In the genomic region with DNA sequence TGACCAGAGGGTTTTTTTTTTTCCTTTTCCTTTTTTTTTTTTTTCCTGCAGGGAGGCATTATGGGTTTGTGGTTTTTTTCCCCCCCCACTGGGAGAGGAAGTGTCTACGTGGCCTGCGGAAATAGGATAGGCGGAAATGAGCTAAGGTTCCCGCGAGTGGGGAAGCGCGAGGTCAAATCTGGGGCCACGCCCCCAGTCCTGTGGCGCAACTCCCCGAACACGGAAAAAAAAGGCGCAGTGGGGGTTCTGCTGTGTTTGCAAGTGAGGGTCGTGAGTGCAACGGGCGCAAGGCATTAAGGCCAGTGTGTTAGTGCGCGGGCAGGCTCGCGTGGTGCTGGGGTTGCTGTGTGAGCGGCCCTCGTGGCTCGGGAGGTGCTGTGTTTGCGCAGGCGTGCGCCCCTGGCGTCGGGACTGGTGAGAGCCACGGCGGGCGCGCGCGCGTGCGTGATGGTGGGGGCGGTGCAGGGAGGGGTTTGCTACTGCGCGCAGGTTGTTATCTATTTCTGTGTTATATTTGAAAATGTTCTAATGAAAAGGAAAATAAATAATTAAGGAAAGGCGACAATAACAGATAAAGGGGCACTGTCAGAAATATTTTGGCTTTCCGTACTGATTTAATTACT, we compare ENCODE assay signal across 1 cellular context.
TF ChIP-seq lines count a peak whose summit lies in the region.

No MANE protein-coding gene starts in this region.

TF ChIP-seq in HEK293, 187 proteins besides CTCF, POLR2A, EP300 and RAD21 (continued from another document):
- TF ChIP-seq YY1 (tag by site-specific recombination; IDR thresholded peaks at IDR 0.05) (0 out of 2 replicates have a peak, but pooled peaks have one; percentile 21), ZNF202 (tag by site-specific recombination; IDR thresholded peaks at IDR 0.05; ENCODE audit: borderline replicate concordance) (no peak), ZNF184 (tag by site-specific recombination; IDR thresholded peaks at IDR 0.05) (no peak), ZFHX2 (tag by site-specific recombination; conservative IDR thresholded peaks at IDR 0.05) (peak; percentile 61), SP7 (tag by site-specific recombination; IDR thresholded peaks at IDR 0.05) (peak; percentile 66), ZNF473 (tag by site-specific recombination; IDR thresholded peaks at IDR 0.05) (no peak), ZNF211 (tag by site-specific recombination; IDR thresholded peaks at IDR 0.05; ENCODE audit: low read depth) (no peak), ZBTB8A (tag by site-specific recombination; IDR thresholded peaks at IDR 0.05) (peak; percentile 47; the same call in 1 of the 2 replicates), ZNF704 (tag by site-specific recombination; IDR thresholded peaks at IDR 0.05) (no peak), ZNF138 (tag by site-specific recombination; IDR thresholded peaks at IDR 0.05; ENCODE audit: borderline replicate concordance) (no peak), ZIC2 (tag by site-specific recombination; IDR thresholded peaks at IDR 0.05) (peak; percentile 74), BCL11B (tag by site-specific recombination; IDR thresholded peaks at IDR 0.05; ENCODE audit: low read depth) (peak; percentile 86), ZNF335 (tag by site-specific recombination; conservative IDR thresholded peaks at IDR 0.05) (peak; percentile 76), ZNF24 (tag by site-specific recombination; IDR thresholded peaks at IDR 0.05) (0 out of 2 replicates have a peak, but pooled peaks have one; percentile 14), SP3 (tag by site-specific recombination; IDR thresholded peaks at IDR 0.05) (no peak; the same call in 1 of the 2 replicates), ZFP3 (tag by site-specific recombination; IDR thresholded peaks at IDR 0.05; ENCODE audit: low read depth) (no peak), ZNF266 (tag by site-specific recombination; IDR thresholded peaks at IDR 0.05; ENCODE audit: low read depth) (no peak), ZNF394 (tag by site-specific recombination; IDR thresholded peaks at IDR 0.05; ENCODE audit: borderline replicate concordance) (no peak), ZSCAN16 (tag by site-specific recombination; IDR thresholded peaks at IDR 0.05) (peak; percentile 37; the same call in 1 of the 2 replicates), ZFP69B (tag by site-specific recombination; IDR thresholded peaks at IDR 0.05) (peak; percentile 45; the same call in 1 of the 2 replicates), KLF1 (tag by site-specific recombination; IDR thresholded peaks at IDR 0.05) (0 out of 2 replicates have a peak, but pooled peaks have one; percentile 41), ZNF514 (tag by site-specific recombination; IDR thresholded peaks at IDR 0.05) (no peak), GFI1B (tag by site-specific recombination; IDR thresholded peaks at IDR 0.05) (0 out of 2 replicates have a peak, but pooled peaks have one; percentile 22), IKZF3 (tag by site-specific recombination; IDR thresholded peaks at IDR 0.05) (peak; percentile 57), GLIS2 (tag by site-specific recombination; IDR thresholded peaks at IDR 0.05) (peak; percentile 47; the same call in 1 of the 2 replicates), KLF7 (tag by site-specific recombination; IDR thresholded peaks at IDR 0.05; ENCODE audit: borderline replicate concordance) (peak; percentile 43; the same call in 1 of the 2 replicates), INSM2 (tag by site-specific recombination; IDR thresholded peaks at IDR 0.05) (0 out of 2 replicates have a peak, but pooled peaks have one; percentile 35), ZNF596 (tag by site-specific recombination; IDR thresholded peaks at IDR 0.05) (no peak), ZNF843 (tag by site-specific recombination; IDR thresholded peaks at IDR 0.05) (peak; percentile 39), ZNF140 (tag by site-specific recombination; IDR thresholded peaks at IDR 0.05) (no peak), ZNF391 (tag by site-specific recombination; IDR thresholded peaks at IDR 0.05; ENCODE audit: borderline replicate concordance, low read depth) (peak; percentile 18; the same call in 1 of the 2 replicates), ZNF600 (tag by site-specific recombination; IDR thresholded peaks at IDR 0.05) (no peak), KLF9 (tag by site-specific recombination; IDR thresholded peaks at IDR 0.05; ENCODE audit: low read depth) (peak; percentile 95), ZNF776 (tag by site-specific recombination; IDR thresholded peaks at IDR 0.05; ENCODE audit: borderline replicate concordance) (no peak), ZNF654 (tag by site-specific recombination; IDR thresholded peaks at IDR 0.05; ENCODE audit: low read depth) (no peak), ZNF501 (tag by site-specific recombination; IDR thresholded peaks at IDR 0.05) (peak; percentile 59; the same call in 1 of the 2 replicates), ZEB2 (tag by site-specific recombination; IDR thresholded peaks at IDR 0.05) (peak; percentile 54), OVOL3 (tag by site-specific recombination; IDR thresholded peaks at IDR 0.05) (peak; percentile 38; the same call in 1 of the 2 replicates), ZNF112 (tag by site-specific recombination; IDR thresholded peaks at IDR 0.05) (no peak), KLF16 (tag by site-specific recombination; IDR thresholded peaks at IDR 0.05) (peak; percentile 83), ZNF2 (tag by site-specific recombination; IDR thresholded peaks at IDR 0.05) (peak; percentile 40; the same call in 1 of the 2 replicates), ZNF324 (tag by site-specific recombination; IDR thresholded peaks at IDR 0.05) (peak; percentile 83), ZSCAN4 (tag by site-specific recombination; IDR thresholded peaks at IDR 0.05) (0 out of 2 replicates have a peak, but pooled peaks have one; percentile 29), SETDB1 (IDR thresholded peaks at IDR 0.05; ENCODE audit: insufficient read length, low read length) (no peak), ZXDB (tag by site-specific recombination; IDR thresholded peaks at IDR 0.05) (peak; percentile 92), ZNF548 (tag by site-specific recombination; IDR thresholded peaks at IDR 0.05) (no peak), ZBTB26 (tag by site-specific recombination; optimal IDR thresholded peaks at IDR 0.05) (peak; percentile 97), ZSCAN23 (tag by site-specific recombination; IDR thresholded peaks at IDR 0.05) (0 out of 2 replicates have a peak, but pooled peaks have one; percentile 26), GLI4 (tag by site-specific recombination; IDR thresholded peaks at IDR 0.05) (0 out of 2 replicates have a peak, but pooled peaks have one; percentile 36)
- TF ChIP-seq, protein P1, sequence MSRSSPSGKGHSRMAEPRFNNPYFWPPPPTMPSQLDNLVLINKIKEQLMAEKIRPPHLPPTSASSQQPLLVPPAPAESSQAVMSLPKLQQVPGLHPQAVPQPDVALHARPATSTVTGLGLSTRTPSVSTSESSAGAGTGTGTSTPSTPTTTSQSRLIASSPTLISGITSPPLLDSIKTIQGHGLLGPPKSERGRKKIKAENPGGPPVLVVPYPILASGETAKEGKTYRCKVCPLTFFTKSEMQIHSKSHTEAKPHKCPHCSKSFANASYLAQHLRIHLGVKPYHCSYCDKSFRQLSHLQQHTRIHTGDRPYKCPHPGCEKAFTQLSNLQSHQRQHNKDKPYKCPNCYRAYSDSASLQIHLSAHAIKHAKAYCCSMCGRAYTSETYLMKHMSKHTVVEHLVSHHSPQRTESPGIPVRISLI (tag by site-specific recombination; IDR thresholded peaks at IDR 0.05) = peak; percentile 100
- TF ChIP-seq, protein P2, sequence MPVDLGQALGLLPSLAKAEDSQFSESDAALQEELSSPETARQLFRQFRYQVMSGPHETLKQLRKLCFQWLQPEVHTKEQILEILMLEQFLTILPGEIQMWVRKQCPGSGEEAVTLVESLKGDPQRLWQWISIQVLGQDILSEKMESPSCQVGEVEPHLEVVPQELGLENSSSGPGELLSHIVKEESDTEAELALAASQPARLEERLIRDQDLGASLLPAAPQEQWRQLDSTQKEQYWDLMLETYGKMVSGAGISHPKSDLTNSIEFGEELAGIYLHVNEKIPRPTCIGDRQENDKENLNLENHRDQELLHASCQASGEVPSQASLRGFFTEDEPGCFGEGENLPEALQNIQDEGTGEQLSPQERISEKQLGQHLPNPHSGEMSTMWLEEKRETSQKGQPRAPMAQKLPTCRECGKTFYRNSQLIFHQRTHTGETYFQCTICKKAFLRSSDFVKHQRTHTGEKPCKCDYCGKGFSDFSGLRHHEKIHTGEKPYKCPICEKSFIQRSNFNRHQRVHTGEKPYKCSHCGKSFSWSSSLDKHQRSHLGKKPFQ (tag by site-specific recombination; IDR thresholded peaks at IDR 0.05) = 0 out of 2 replicates have a peak, but pooled peaks have one; percentile 59
- TF ChIP-seq, protein P3, sequence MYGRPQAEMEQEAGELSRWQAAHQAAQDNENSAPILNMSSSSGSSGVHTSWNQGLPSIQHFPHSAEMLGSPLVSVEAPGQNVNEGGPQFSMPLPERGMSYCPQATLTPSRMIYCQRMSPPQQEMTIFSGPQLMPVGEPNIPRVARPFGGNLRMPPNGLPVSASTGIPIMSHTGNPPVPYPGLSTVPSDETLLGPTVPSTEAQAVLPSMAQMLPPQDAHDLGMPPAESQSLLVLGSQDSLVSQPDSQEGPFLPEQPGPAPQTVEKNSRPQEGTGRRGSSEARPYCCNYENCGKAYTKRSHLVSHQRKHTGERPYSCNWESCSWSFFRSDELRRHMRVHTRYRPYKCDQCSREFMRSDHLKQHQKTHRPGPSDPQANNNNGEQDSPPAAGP (tag by site-specific recombination; IDR thresholded peaks at IDR 0.05) = peak; percentile 64; the same call in 1 of the 2 replicates
- TF ChIP-seq, protein P4, sequence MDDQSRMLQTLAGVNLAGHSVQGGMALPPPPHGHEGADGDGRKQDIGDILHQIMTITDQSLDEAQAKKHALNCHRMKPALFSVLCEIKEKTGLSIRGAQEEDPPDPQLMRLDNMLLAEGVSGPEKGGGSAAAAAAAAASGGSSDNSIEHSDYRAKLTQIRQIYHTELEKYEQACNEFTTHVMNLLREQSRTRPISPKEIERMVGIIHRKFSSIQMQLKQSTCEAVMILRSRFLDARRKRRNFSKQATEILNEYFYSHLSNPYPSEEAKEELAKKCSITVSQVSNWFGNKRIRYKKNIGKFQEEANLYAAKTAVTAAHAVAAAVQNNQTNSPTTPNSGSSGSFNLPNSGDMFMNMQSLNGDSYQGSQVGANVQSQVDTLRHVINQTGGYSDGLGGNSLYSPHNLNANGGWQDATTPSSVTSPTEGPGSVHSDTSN (CRISPR knock-in tag; IDR thresholded peaks at IDR 0.05) = peak; percentile 64; the same call in 1 of the 2 replicates
